Comparison of ENCODE assay signal across 19 cellular contexts in genomic region chr3:155661730-155662129, GRCh38.
A peak's percentile ranks its signal among the peaks of the same experiment; 100 is the strongest.
DNase-seq lines count a peak whose midpoint lies in the region; ATAC-seq, FAIRE-seq and TF ChIP-seq lines count a peak whose summit lies in the region.
"Had no signal": no experiment of that assay in that cellular context is flagged by ENCODE, and none has a peak within 500 bp of the region (broad histone marks: within the 10 kb centered on the region; RNA-seq: fewer than 3 reads in every experiment).

No MANE protein-coding gene starts in this region.

- ATAC-seq in A549 (no peak), GM23338 (no peak), pancreas (peak; percentile 62 to 74 (median 68))
- ATAC-seq: K562, Panc1 had no signal

- H3K27ac ChIP-seq in A549 (peak overlapping the region; percentile 15 to 44; a peak in 4 of 6 replicates), GM23338 (ENCODE audit: low read depth) (no peak overlapping the region), epithelial cell of prostate (no peak overlapping the region), pancreas (no peak overlapping the region)
- H3K27ac ChIP-seq: C4-2B had no signal

- peaks cover 5% of the 10 kb centered on the region; the same call in 1 of the 2 replicates for H3K79me2 ChIP-seq in GM23338 (replicated peaks; ENCODE audit: insufficient read depth)

- no peak overlapping the region for H3K4me3 ChIP-seq in A549
- H3K4me3 ChIP-seq in GM23338: no peak overlapping the region
- no peak overlapping the region for H3K4me3 ChIP-seq in pancreas
- H3K4me3 ChIP-seq: K562 had no signal

- H3F3A ChIP-seq in GM23338 (replicated peaks; ENCODE audit: low read depth): 0 out of 2 replicates have a peak, but pooled peaks cover 3% of the 10 kb centered on the region

- H3K27me3 Mint-ChIP-seq in GM23338 (ENCODE audit: insufficient read depth, low read depth, poor library complexity): no peaks in the 10 kb centered on the region

- no peak overlapping the region for H3K4me3 Mint-ChIP-seq in GM23338
- H3K4me3 Mint-ChIP-seq: H9 had no signal

- H3K4me1 ChIP-seq in A549 (peaks cover 51% of the 10 kb centered on the region), GM23338 (ENCODE audit: insufficient read depth) (peaks cover 30% of the 10 kb centered on the region), pancreas (peaks cover 5 to 14% (median 5%) of the 10 kb centered on the region in 3 donors)

- no peaks in the 10 kb centered on the region for H3K27me3 ChIP-seq in GM23338 (ENCODE audit: insufficient read depth)
- H3K27me3 ChIP-seq in pancreas: no peaks in the 10 kb centered on the region

- no peaks in the 10 kb centered on the region for H3K36me3 ChIP-seq in GM23338 (ENCODE audit: insufficient read depth)
- no peaks in the 10 kb centered on the region for H3K36me3 ChIP-seq in pancreas

- POLR2A ChIA-PET in A549 (lab: Yijun Ruan, JAX): no interaction called here

- no peak overlapping the region for H2AFZ ChIP-seq in GM23338

- peak overlapping the region; percentile 39 for H3K4me2 ChIP-seq in A549
- H3K4me2 ChIP-seq in GM23338: peak overlapping the region; percentile 16; the same call in 1 of the 2 replicates

- no peak for TF ChIP-seq RAD21 in A549 (conservative IDR thresholded peaks at IDR 0.05 in 1 of 2, IDR thresholded peaks at IDR 0.05 in 1 of 2)

- DNase-seq in A549 (ENCODE audit: low read depth in 1 of 2, low spot score in 1 of 2): peak in 1 of 2 experiments; percentile 14
- DNase-seq in GM23338 (ENCODE audit: low spot score): peak; percentile 32
- DNase-seq in epithelial cell of prostate (ENCODE audit: low read depth, low spot score): peak; percentile 18
- DNase-seq in pancreas: no peak
- DNase-seq in NCI-H524 (lab: John Stamatoyannopoulos, UW): no peak
- no peak for DNase-seq in erythroblast (lab: John Stamatoyannopoulos, UW)
- no peak for DNase-seq in NCI-H146 treated with DMSO at 0.1 percent for 48 hours (lab: John Stamatoyannopoulos, UW; ENCODE audit: unreplicated experiment)
- DNase-seq in NCI-H526 treated with DMSO at 0.1 percent for 48 hours (lab: John Stamatoyannopoulos, UW): no peak
- DNase-seq: DMS 273 treated with DMSO at 0.1 percent for 48 hours, EL, H9, MV-4-11, NCI-H1417, NCI-H1930, NCI-H446 treated with DMSO at 0.1 percent for 48 hours had no signal

- CTCF ChIA-PET in A549 (lab: Yijun Ruan, JAX): interaction anchor here (1.0 to 3.1 kb wide), 2 partner anchors 40 to 280 kb away, joined by 4 to 10 read pairs; no protein-coding TSS in a partner anchor

- TF ChIP-seq EP300 in A549 (IDR thresholded peaks at IDR 0.05): no peak

- TF ChIP-seq POLR2A in A549 (IDR thresholded peaks at IDR 0.05; ENCODE audit: low read length) (no peak), erythroblast (IDR thresholded peaks at IDR 0.05; ENCODE audit: low read length) (no peak)

- no peaks in the 10 kb centered on the region for H3K9me3 ChIP-seq in A549
- no peaks in the 10 kb centered on the region for H3K9me3 ChIP-seq in pancreas

- no peak for FAIRE-seq in A549 (lab: Jason Lieb, UNC)
- no peak for FAIRE-seq in pancreas (lab: Jason Lieb, UNC)
- FAIRE-seq: A204.1, K562 had no signal

- H3K9me2 ChIP-seq in GM23338 (ENCODE audit: insufficient read depth): no peaks in the 10 kb centered on the region

- TF ChIP-seq CTCF in A549 (IDR thresholded peaks at IDR 0.05): no peak
- no peak for TF ChIP-seq CTCF in GM23338 (conservative IDR thresholded peaks at IDR 0.05; ENCODE audit: low read depth in 2 of 2)
- TF ChIP-seq CTCF in pancreas (IDR thresholded peaks at IDR 0.05): no peak

- peaks cover 22% of the 10 kb centered on the region for H3K4me1 Mint-ChIP-seq in GM23338

- no peaks in the 10 kb centered on the region for H4K20me1 ChIP-seq in GM23338 (replicated peaks; ENCODE audit: insufficient read depth)

- no peaks in the 10 kb centered on the region for H3K36me3 Mint-ChIP-seq in GM23338 (ENCODE audit: low read depth)

- intact Hi-C loops in pancreas (cut with DNase I): no loop called here

- peak overlapping the region; percentile 24 for H3K27ac Mint-ChIP-seq in GM23338
- H3K27ac Mint-ChIP-seq: H9 had no signal

- H3K9me3 Mint-ChIP-seq in GM23338: no peaks in the 10 kb centered on the region
- H3K9me3 Mint-ChIP-seq: H9 had no signal

TF ChIP-seq in A549, 52 proteins besides CTCF, POLR2A, EP300 and RAD21 (continues in another document):
- no peak for TF ChIP-seq RFX5 (IDR thresholded peaks at IDR 0.05)
- no peak for TF ChIP-seq ELK1 (IDR thresholded peaks at IDR 0.05; ENCODE audit: low read depth, low read length)
- no peak for TF ChIP-seq SMC3 (IDR thresholded peaks at IDR 0.05)
- TF ChIP-seq NR3C1 (IDR thresholded peaks at IDR 0.05): no peak
- no peak for TF ChIP-seq CHD4 (IDR thresholded peaks at IDR 0.05; ENCODE audit: borderline replicate concordance)
- no peak for TF ChIP-seq NPAS2 (CRISPR knock-in tag; IDR thresholded peaks at IDR 0.05; ENCODE audit: borderline replicate concordance)
- no peak for TF ChIP-seq HMGXB4 (CRISPR knock-in tag; IDR thresholded peaks at IDR 0.05; ENCODE audit: borderline replicate concordance)
- no peak for TF ChIP-seq HEYL (CRISPR knock-in tag; IDR thresholded peaks at IDR 0.05)
- TF ChIP-seq CBX2 (IDR thresholded peaks at IDR 0.05; ENCODE audit: borderline replicate concordance, low read depth): no peak
- TF ChIP-seq MAZ (IDR thresholded peaks at IDR 0.05; ENCODE audit: borderline replicate concordance, low read depth, low read length): no peak
- TF ChIP-seq ZSCAN20 (CRISPR knock-in tag; IDR thresholded peaks at IDR 0.05): no peak
- TF ChIP-seq HES2 (IDR thresholded peaks at IDR 0.05): no peak

TF ChIP-seq in GM23338, 12 proteins besides CTCF, POLR2A, EP300 and RAD21:
- TF ChIP-seq NANOG (IDR thresholded peaks at IDR 0.05; ENCODE audit: borderline replicate concordance) (no peak), JUNB (IDR thresholded peaks at IDR 0.05; ENCODE audit: unreplicated experiment) (no peak), EZH2phosphoT487 (IDR thresholded peaks at IDR 0.05; ENCODE audit: unreplicated experiment) (no peak), CREB1 (CRISPR knock-in tag; IDR thresholded peaks at IDR 0.05; ENCODE audit: low read depth) (no peak), REST (IDR thresholded peaks at IDR 0.05; ENCODE audit: unreplicated experiment) (no peak), ZNF331 (CRISPR knock-in tag; IDR thresholded peaks at IDR 0.05; ENCODE audit: low read depth) (no peak), ETS1 (IDR thresholded peaks at IDR 0.05) (no peak)

Comparison
In these comparisons a context has a peak if more than half of its experiments do, and no peak if none do; other contexts are left out.
1. ATAC-seq: peak in pancreas (4 of 4); none in A549 (0 of 2) and GM23338 (single experiment).
2. DNase-seq: peak in GM23338 (single experiment) and epithelial cell of prostate (single experiment); none in pancreas (0 of 6), NCI-H524 (0 of 2), erythroblast (0 of 2), NCI-H146 treated with DMSO at 0.1 percent for 48 hours (single experiment) and NCI-H526 treated with DMSO at 0.1 percent for 48 hours (single experiment).
3. H3K27ac ChIP-seq: peak in A549 (2 of 2); none in GM23338 (single experiment), epithelial cell of prostate (single experiment) and pancreas (0 of 4).